ENCODE assay signal across 5 cellular contexts in genomic region chr1:125066849-125067248, GRCh38.
DNase-seq lines count a peak whose midpoint lies in the region; ATAC-seq and TF ChIP-seq lines count a peak whose summit lies in the region.
"Not testable (repeated sequence)": the region's sequence is repeated elsewhere in the genome, so short reads cannot be mapped to it uniquely, and the experiment has no call there.

No MANE protein-coding gene starts in this region.

- H3K4me3 ChIP-seq in sigmoid colon, spleen: not testable (repeated sequence)

- TF ChIP-seq POLR2A in sigmoid colon (IDR thresholded peaks at IDR 0.05); spleen (IDR thresholded peaks at IDR 0.05): not testable (repeated sequence)

- intact Hi-C loops in Right ventricle myocardium inferior (cut with DNase I); sigmoid colon (cut with DNase I); spleen (cut with DNase I; ENCODE audit: low total_unique reads): not testable (repeated sequence)

- not testable (repeated sequence) for H3K27me3 ChIP-seq in sigmoid colon; spleen (replicated peaks in 1 of 7)

- ATAC-seq in Right ventricle myocardium inferior = not testable (repeated sequence)

- 87 to 95% methylated on average over 12 of the region's 13 CpGs for WGBS in sigmoid colon, 2 donors
- whole genome bisulfite sequencing in spleen, 5 donors = 82 to 94% (median 87%) methylated on average over 9 to 12 of the region's 13 CpGs

- H3K27ac ChIP-seq in sigmoid colon, spleen: not testable (repeated sequence)

- H3K36me3 ChIP-seq in sigmoid colon, spleen: not testable (repeated sequence)

- H3K4me1 ChIP-seq in sigmoid colon, spleen: not testable (repeated sequence)

- peaks cover 0 to 14% (median 5%) of the 10 kb centered on the region in 4 donors for H3K9me3 ChIP-seq in sigmoid colon
- H3K9me3 ChIP-seq in spleen = peaks cover 0 to 79% (median 54%) of the 10 kb centered on the region in 8 donors

- TF ChIP-seq CTCF in sigmoid colon (IDR thresholded peaks at IDR 0.05); spleen (IDR thresholded peaks at IDR 0.05 in 8 of 11, conservative IDR thresholded peaks at IDR 0.05 in 3 of 11): not testable (repeated sequence)

- peak; percentile 0 for DNase-seq in activated gamma-delta T cell (lab: John Stamatoyannopoulos, UW)
- DNase-seq in Right ventricle myocardium inferior (ENCODE audit: missing footprints) = peak; percentile 39
- peak; percentile 84 for DNase-seq in mesenteric fat pad (ENCODE audit: low spot score)
- DNase-seq in sigmoid colon = peak; percentile 26
- peak; percentile 20 for DNase-seq in spleen

- TF ChIP-seq EP300 in sigmoid colon (IDR thresholded peaks at IDR 0.05) = not testable (repeated sequence)

Comparison
In these comparisons a context has a peak if more than half of its experiments do, and no peak if none do; other contexts are left out.
1. DNase-seq: peak in every context shown above with its lines; median percentile 84 in mesenteric fat pad; 39 in Right ventricle myocardium inferior; 26 in sigmoid colon; 20 in spleen; 0 in activated gamma-delta T cell.